In the genomic region with DNA sequence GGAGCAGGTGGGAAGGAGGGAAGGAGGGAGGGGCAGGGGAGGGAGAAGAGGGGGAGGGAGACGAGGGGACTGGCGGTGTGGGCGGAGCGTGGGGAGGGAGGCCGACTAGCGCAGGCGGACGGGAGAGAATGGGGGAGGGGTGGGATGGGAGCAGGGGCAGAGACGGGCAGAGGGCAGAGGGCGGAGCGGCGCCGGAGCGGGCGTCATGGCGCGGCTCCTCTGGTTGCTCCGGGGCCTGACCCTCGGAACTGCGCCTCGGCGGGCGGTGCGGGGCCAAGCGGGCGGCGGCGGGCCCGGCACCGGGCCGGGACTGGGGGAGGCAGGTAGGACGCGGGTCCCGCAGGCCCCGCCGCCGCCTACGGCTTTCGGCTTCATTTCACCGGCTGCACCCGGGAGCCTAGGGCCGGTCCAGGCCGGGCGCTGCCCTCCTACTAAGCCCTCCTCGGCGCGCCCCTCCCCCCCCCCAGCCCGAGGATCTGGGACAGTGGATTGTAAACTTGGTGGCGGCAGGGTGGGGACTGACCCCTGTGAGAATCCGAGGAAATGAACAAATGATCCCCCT, we compare ENCODE assay signal across 8 cellular contexts. TPM values are rescaled to one million over a fixed set of nuclear protein-coding genes. Genes with fewer than 3 reads are reported as not detected.
A peak's percentile ranks its signal among the peaks of the same experiment; 100 is the strongest.
DNase-seq lines count a peak whose midpoint lies in the region; ATAC-seq, FAIRE-seq and TF ChIP-seq lines count a peak whose summit lies in the region.

A gene (plus strand): TSS at position 176 of the 562 bp plus-strand sequence. CDS start 30 bp downstream, at position 206.

- H3K18ac ChIP-seq in neuronal stem cell (ENCODE audit: low read length) = peak within 1 kb of the TSS; percentile 95

- H3K4me2 ChIP-seq in DOHH2 (ENCODE audit: low read length) (peak within 1 kb of the TSS; percentile 92), neuronal stem cell (ENCODE audit: insufficient read depth, low read length, poor library complexity, severe bottlenecking) (peak within 1 kb of the TSS; percentile 62)

- WGBS in neuronal stem cell (ENCODE audit: extremely low coverage in 2 of 2, insufficient read length in 2 of 2, insufficient replicate concordance in 1 of 2), 2 donors = no CpG with 5 or more reads among the region's 50 CpGs

- H2AK5ac ChIP-seq in neuronal stem cell (ENCODE audit: low read depth, low read length) = no peak within 1 kb of the TSS

- ATAC-seq in GM21723 (IDR thresholded peaks at IDR 0.05; ENCODE audit: unreplicated experiment) = peak; percentile 77

- peak within 1 kb of the TSS; percentile 16 for H2BK15ac ChIP-seq in neuronal stem cell (ENCODE audit: low read length)

- no peak within 1 kb of the TSS for H3K4ac ChIP-seq in neuronal stem cell (ENCODE audit: low read length)

- peaks cover 26% of the 10 kb centered on the region for H3K4me1 ChIP-seq in DOHH2 (ENCODE audit: control insufficient read depth, low read length)
- peaks cover 7 to 8% of the 10 kb centered on the region in 2 donors for H3K4me1 ChIP-seq in neuronal stem cell (ENCODE audit: control insufficient read depth in 2 of 2, insufficient read depth in 1 of 2, low read depth in 1 of 2, low read length in 2 of 2)
- H3K4me1 ChIP-seq in subcutaneous abdominal adipose tissue (ENCODE audit: control insufficient read depth in 5 of 5, insufficient read depth in 5 of 5, low read length in 5 of 5) = peaks cover 3 to 22% (median 19%) of the 10 kb centered on the region in 5 donors

- H3K14ac ChIP-seq in neuronal stem cell (ENCODE audit: low read length) = no peak within 1 kb of the TSS

- H3K4me3 ChIP-seq in DOHH2 (ENCODE audit: low read length) (peak within 1 kb of the TSS; percentile 90), neuronal stem cell (ENCODE audit: low read length in 2 of 2) (peak within 1 kb of the TSS; percentile 66 to 82), subcutaneous abdominal adipose tissue (ENCODE audit: low read depth in 1 of 5, low read length in 5 of 5) (peak within 1 kb of the TSS; percentile 67 to 87 (median 76))

- H3K36me3 ChIP-seq in DOHH2 (ENCODE audit: control insufficient read depth, low read length) = peaks cover 4% of the 10 kb centered on the region; the same call in 1 of the 2 replicates
- no peaks in the 10 kb centered on the region for H3K36me3 ChIP-seq in neuronal stem cell (replicated peaks in 1 of 2; ENCODE audit: control insufficient read depth in 2 of 2, insufficient read depth in 2 of 2, low read length in 2 of 2)
- no peaks in the 10 kb centered on the region for H3K36me3 ChIP-seq in subcutaneous abdominal adipose tissue (ENCODE audit: control insufficient read depth in 5 of 5, insufficient read depth in 5 of 5, low read length in 5 of 5)

- no peaks in the 10 kb centered on the region for H3K9me2 ChIP-seq in DOHH2 (replicated peaks; ENCODE audit: control insufficient read depth, low read length)

- H3K27me3 ChIP-seq in DOHH2 (ENCODE audit: control insufficient read depth, low read length) (no peaks in the 10 kb centered on the region), neuronal stem cell (ENCODE audit: control insufficient read depth in 3 of 3, insufficient read depth in 3 of 3, low read depth in 1 of 3, low read length in 3 of 3) (peaks cover 0 to 2% (median 0%) of the 10 kb centered on the region in 3 experiments), subcutaneous abdominal adipose tissue (ENCODE audit: control insufficient read depth in 5 of 5, insufficient read depth in 4 of 5, low read length in 5 of 5) (no peaks in the 10 kb centered on the region)

- peaks cover 5% of the 10 kb centered on the region for H3K79me1 ChIP-seq in neuronal stem cell (ENCODE audit: low read depth, low read length)

- H3K23ac ChIP-seq in neuronal stem cell (ENCODE audit: low read depth, low read length, poor library complexity) = peak within 1 kb of the TSS; percentile 95

- H3K27ac ChIP-seq in DOHH2 (ENCODE audit: low read depth, low read length) (peak within 1 kb of the TSS; percentile 66), neuronal stem cell (replicated peaks; ENCODE audit: low read length) (peak within 1 kb of the TSS; percentile 49), subcutaneous abdominal adipose tissue (ENCODE audit: low read depth, low read length) (peak within 1 kb of the TSS; percentile 80)

- no peaks in the 10 kb centered on the region for H3F3A ChIP-seq in DOHH2 (ENCODE audit: control insufficient read depth, insufficient read depth)

- H2BK12ac ChIP-seq in neuronal stem cell (ENCODE audit: low read length) = no peak within 1 kb of the TSS

- DNase-seq in KG1 (lab: John Stamatoyannopoulos, UW) (peak; percentile 78), SHP77 treated with DMSO at 0.1 percent for 48 hours (lab: John Stamatoyannopoulos, UW) (peak; percentile 60), frontal cortex (ENCODE audit: low spot score in 2 of 2) (peak; percentile 89 to 93), neuronal stem cell (ENCODE audit: low spot score) (peak; percentile 79)
- peak in 3 of 4 experiments; percentile 19 to 49 (median 30) for DNase-seq in activated naive CD4-positive, alpha-beta T cell (lab: John Stamatoyannopoulos, UW)

- H2BK120ac ChIP-seq in neuronal stem cell (ENCODE audit: low read depth, low read length) = no peak within 1 kb of the TSS

- no peak for FAIRE-seq in frontal cortex (lab: Jason Lieb, UNC)

- no peak for TF ChIP-seq CTCF in DOHH2 (IDR thresholded peaks at IDR 0.05; ENCODE audit: low read depth, low read length, poor library complexity, severe bottlenecking)

- H3K79me2 ChIP-seq in DOHH2 (ENCODE audit: control insufficient read depth, low read length) = peaks cover 18% of the 10 kb centered on the region

- H3K9ac ChIP-seq in neuronal stem cell (ENCODE audit: low read depth, low read length, poor library complexity) = peak within 1 kb of the TSS; percentile 72
- H3K9ac ChIP-seq in subcutaneous abdominal adipose tissue (ENCODE audit: low read length in 5 of 5) = peak within 1 kb of the TSS; percentile 69 to 84 (median 74)

- H3K9me3 ChIP-seq in DOHH2 (ENCODE audit: control insufficient read depth, insufficient read depth, low read length) (no peaks in the 10 kb centered on the region), neuronal stem cell (replicated peaks in 1 of 2; ENCODE audit: control insufficient read depth in 2 of 2, insufficient read depth in 1 of 2, low read depth in 1 of 2, low read length in 2 of 2) (peaks cover 3 to 6% of the 10 kb centered on the region in 2 donors), subcutaneous abdominal adipose tissue (ENCODE audit: control insufficient read depth in 5 of 5, low read length in 5 of 5) (peaks cover 0 to 33% (median 7%) of the 10 kb centered on the region in 5 donors)

- peaks cover 3% of the 10 kb centered on the region; the same call in 1 of the 2 replicates for H4K20me1 ChIP-seq in DOHH2 (ENCODE audit: control insufficient read depth, insufficient read depth, low read depth, low read length)

- H2AFZ ChIP-seq in neuronal stem cell (ENCODE audit: low read length) = peak within 1 kb of the TSS; percentile 87

- no peak within 1 kb of the TSS for H4K91ac ChIP-seq in neuronal stem cell (ENCODE audit: low read depth, low read length, poor library complexity)

- no peak within 1 kb of the TSS for H4K8ac ChIP-seq in neuronal stem cell (ENCODE audit: low read depth, low read length)

- peak within 1 kb of the TSS; percentile 32 for H2BK5ac ChIP-seq in neuronal stem cell (ENCODE audit: low read length)

RNA-seq across cellular contexts. Expression of the gene that starts here (rescaled TPM):
- total RNA-seq in frontal cortex = 20.4 TPM
- 18.6 TPM for polyA plus RNA-seq in neuronal stem cell (2013, experiment 1 of 2)
- polyA plus RNA-seq in neuronal stem cell (2013, experiment 2 of 2) = 18.2 TPM

Comparison
In these comparisons a context has a peak if more than half of its experiments do, and no peak if none do; other contexts are left out.
1. Peak in every context shown above with its lines: DNase-seq, ATAC-seq, H3K4me3 ChIP-seq and H3K27ac ChIP-seq.
2. DNase-seq: peak in every context shown above with its lines; median percentile 91 in frontal cortex; 79 in neuronal stem cell; 78 in KG1; 60 in SHP77 treated with DMSO at 0.1 percent for 48 hours; 30 in activated naive CD4-positive, alpha-beta T cell.